ENCODE assay signal across 16 cellular contexts in genomic region chr17:81348097-81349055, GRCh38. TPM values are rescaled to one million over a fixed set of nuclear protein-coding genes. Genes with fewer than 3 reads are reported as not detected.
A peak's percentile ranks its signal among the peaks of the same experiment; 100 is the strongest.
DNase-seq lines count a peak whose midpoint lies in the region; ATAC-seq and TF ChIP-seq lines count a peak whose summit lies in the region.
"Had no signal": no experiment of that assay in that cellular context is flagged by ENCODE, and none has a peak within 500 bp of the region (broad histone marks: within the 10 kb centered on the region; RNA-seq: fewer than 3 reads in every experiment).

No MANE protein-coding gene starts in this region.

- TF ChIP-seq CTCF in heart left ventricle (IDR thresholded peaks at IDR 0.05) = no peak
- no peak for TF ChIP-seq CTCF in upper lobe of right lung (IDR thresholded peaks at IDR 0.05)

- H3K4me3 ChIP-seq in heart left ventricle (no peak overlapping the region), upper lobe of right lung (no peak overlapping the region)
- H3K4me3 ChIP-seq: breast epithelium, PC-9 had no signal

- intact Hi-C loops in Right ventricle myocardium inferior (cut with DNase I) = no loop called here
- intact Hi-C loops in heart left ventricle (cut with DNase I) = no loop called here
- intact Hi-C loops in upper lobe of right lung (cut with DNase I) = no loop called here

- ATAC-seq in Right ventricle myocardium inferior (no peak), heart left ventricle (no peak), upper lobe of right lung (peak; percentile 43), HG03159 (IDR thresholded peaks at IDR 0.05; ENCODE audit: unreplicated experiment) (no peak)

- H3K4me1 ChIP-seq in heart left ventricle = peaks cover 0 to 41% (median 9%) of the 10 kb centered on the region in 12 donors
- H3K4me1 ChIP-seq in upper lobe of right lung = peaks cover 8% of the 10 kb centered on the region
- H3K4me1 ChIP-seq: breast epithelium, parathyroid adenoma had no signal

- H3K27me3 ChIP-seq in heart left ventricle = peaks cover 0 to 9% (median 0%) of the 10 kb centered on the region in 9 donors
- no peaks in the 10 kb centered on the region for H3K27me3 ChIP-seq in upper lobe of right lung
- H3K27me3 ChIP-seq: breast epithelium had no signal

- H3K27ac ChIP-seq in heart left ventricle = no peak overlapping the region
- H3K27ac ChIP-seq in upper lobe of right lung = no peak overlapping the region
- H3K27ac ChIP-seq: breast epithelium, parathyroid adenoma, PC-9 had no signal

- DNase-seq in Right ventricle myocardium inferior (ENCODE audit: missing footprints) (peak; percentile 62), heart left ventricle (no peak), NCI-H69 (lab: John Stamatoyannopoulos, UW) (peak; percentile 63), kidney tubule cell (ENCODE audit: low spot score) (peak; percentile 33), upper lobe of right lung (peak; percentile 86), GM19238 (ENCODE audit: insufficient read length, low spot score) (no peak)
- DNase-seq in stimulated activated CD8-positive, alpha-beta memory T cell treated with anti-CD3 and anti-CD28 coated beads, Interleukin-4, amount 100 ng/mL, for 48 hours = no peak
- DNase-seq: activated CD4-positive, CD25-positive, alpha-beta regulatory T cell; activated naive CD4-positive, alpha-beta T cell; foreskin fibroblast; midbrain; NCI-H226 had no signal

- H3K36me3 ChIP-seq in heart left ventricle = no peaks in the 10 kb centered on the region
- H3K36me3 ChIP-seq in upper lobe of right lung = no peaks in the 10 kb centered on the region
- H3K36me3 ChIP-seq: breast epithelium had no signal

- H3K9me3 ChIP-seq in heart left ventricle = no peaks in the 10 kb centered on the region
- H3K9me3 ChIP-seq in upper lobe of right lung = no peaks in the 10 kb centered on the region
- H3K9me3 ChIP-seq: breast epithelium had no signal

- no peak for TF ChIP-seq POLR2A in heart left ventricle (IDR thresholded peaks at IDR 0.05)

- 94 to 99% (median 95%) methylated on average over 19 to 21 of the region's 21 CpGs for WGBS in heart left ventricle, 4 donors

RNA-seq across cellular contexts. Expression of gene BAHCC1, which starts 46.9 kb away (rescaled TPM):
- 9.9 TPM for total RNA-seq in Right ventricle myocardium inferior
- total RNA-seq in heart left ventricle = 10 to 100 TPM in 3 of 9 donors, 1 to 10 TPM in 6; 6.0 to 19.6 (median 9.3) TPM
- 1 to 10 TPM; 7.6 to 8.5 TPM for polyA plus RNA-seq in heart left ventricle
- total RNA-seq in upper lobe of right lung = 23.3 TPM

RNA-seq across cellular contexts. Expression of gene SLC38A10, which starts 53.3 kb away (rescaled TPM):
- total RNA-seq in Right ventricle myocardium inferior (44.6 TPM), heart left ventricle (10 to 100 TPM; 27.4 to 67.7 (median 43.1) TPM), upper lobe of right lung (87.3 TPM)
- polyA plus RNA-seq in heart left ventricle = 10 to 100 TPM; 48.0 to 63.3 TPM

Comparison
In these comparisons a context has a peak if more than half of its experiments do, and no peak if none do; other contexts are left out.
1. DNase-seq: peak in Right ventricle myocardium inferior (single experiment), NCI-H69 (single experiment), kidney tubule cell (single experiment) and upper lobe of right lung (single experiment); none in heart left ventricle (0 of 5), stimulated activated CD8-positive, alpha-beta memory T cell treated with anti-CD3 and anti-CD28 coated beads, Interleukin-4, amount 100 ng/mL, for 48 hours (single experiment) and GM19238 (single experiment).